ENCODE assay signal across 13 cellular contexts in the genomic region with DNA sequence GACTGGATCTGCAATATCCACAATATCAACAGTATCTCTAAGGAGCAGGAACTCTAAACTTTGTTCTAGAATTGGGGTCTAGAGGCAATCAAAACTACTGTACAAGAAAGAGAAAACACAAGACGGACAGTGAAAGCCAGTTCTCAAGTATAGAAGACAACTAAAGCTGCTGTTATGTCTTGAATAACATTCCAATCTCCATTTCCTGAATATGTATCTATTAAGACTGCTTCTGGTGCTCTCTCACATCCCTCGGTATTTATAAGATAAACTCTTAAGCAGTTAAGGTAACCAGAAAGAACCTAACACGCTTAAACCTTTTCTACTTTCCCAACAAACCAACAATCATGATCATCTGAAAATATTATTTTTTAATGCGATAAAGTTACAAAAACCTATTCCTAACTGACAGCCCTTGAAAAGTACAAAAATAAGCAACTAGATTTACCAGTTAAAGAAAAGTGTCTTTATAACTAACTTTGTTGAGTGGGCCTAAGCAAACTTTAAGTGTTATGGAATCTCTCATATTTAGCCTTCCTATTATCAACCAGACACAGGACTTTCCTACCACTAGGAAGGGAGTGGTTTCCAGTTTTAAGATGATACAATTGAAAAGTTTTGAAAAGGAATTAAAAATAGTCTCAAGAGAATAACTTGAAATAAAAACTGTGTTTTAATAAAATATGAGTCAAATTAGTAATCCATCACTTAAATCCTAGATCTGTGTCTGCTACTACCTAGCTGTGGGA. TPM values are rescaled to one million over a fixed set of nuclear protein-coding genes. Genes with fewer than 3 reads are reported as not detected.
DNase-seq lines count a peak whose midpoint lies in the region; ATAC-seq and TF ChIP-seq lines count a peak whose summit lies in the region.
"Had no signal": no experiment of that assay in that cellular context is flagged by ENCODE, and none has a peak within 500 bp of the region (broad histone marks: within the 10 kb centered on the region; RNA-seq: fewer than 3 reads in every experiment).

No MANE protein-coding gene starts in this region.

- peaks cover 10% of the 10 kb centered on the region for H3K4me1 Mint-ChIP-seq in WTC11

- peak overlapping the region; percentile 63 for H3K27ac Mint-ChIP-seq in WTC11

- H3K4me3 ChIP-seq in hepatocyte: no peak overlapping the region
- no peak overlapping the region for H3K4me3 ChIP-seq in skeletal muscle tissue (ENCODE audit: low read length in 3 of 3)
- H3K4me3 ChIP-seq in uterus: no peak overlapping the region
- H3K4me3 ChIP-seq in coronary artery: no peak overlapping the region
- H3K4me3 ChIP-seq: MG63 had no signal

- H3K27ac ChIP-seq in hepatocyte (peak overlapping the region; percentile 65), skeletal muscle tissue (ENCODE audit: low read depth, low read length) (peak overlapping the region; percentile 36), uterus (peak overlapping the region in 1 of 2 donors; percentile 20), coronary artery (no peak overlapping the region)
- H3K27ac ChIP-seq: HL-60 had no signal

- H3K36me3 ChIP-seq in hepatocyte (replicated peaks; ENCODE audit: insufficient read depth, low read depth) (no peaks in the 10 kb centered on the region), skeletal muscle tissue (ENCODE audit: control insufficient read depth in 3 of 3, insufficient read depth in 3 of 3, low read length in 3 of 3) (peaks cover 0 to 2% (median 0%) of the 10 kb centered on the region in 3 donors), uterus (no peaks in the 10 kb centered on the region)
- H3K36me3 ChIP-seq: MG63 had no signal

- no peak overlapping the region for H2AFZ ChIP-seq in hepatocyte

- H3K9me2 ChIP-seq in hepatocyte (replicated peaks; ENCODE audit: insufficient read depth): no peaks in the 10 kb centered on the region

- H3K79me2 ChIP-seq in hepatocyte: peaks cover 87% of the 10 kb centered on the region

- H3K27me3 ChIP-seq in hepatocyte: no peaks in the 10 kb centered on the region
- H3K27me3 ChIP-seq in skeletal muscle tissue (ENCODE audit: control insufficient read depth in 3 of 3, insufficient read depth in 3 of 3, low read length in 3 of 3): no peaks in the 10 kb centered on the region
- no peaks in the 10 kb centered on the region for H3K27me3 ChIP-seq in uterus
- H3K27me3 ChIP-seq: MG63 had no signal

- intact Hi-C loops in uterus (cut with DNase I; ENCODE audit: low total_unique reads): no loop called here

- DNase-seq in EH (ENCODE audit: low read depth): peak; percentile 39
- no peak for DNase-seq in WTC11 (ENCODE audit: low spot score)
- DNase-seq in hepatocyte (ENCODE audit: low spot score): no peak
- no peak for DNase-seq in uterus
- DNase-seq in coronary artery (ENCODE audit: low spot score): no peak
- DNase-seq: activated CD4-positive, alpha-beta T cell treated with anti-CD3 and anti-CD28 coated beads for 48 hours; NCI-H2171; stimulated activated CD4-positive, alpha-beta T cell treated with anti-CD3 and anti-CD28 coated beads, Interleukin-1b, Interleukin-23, amount 100 ng/mL, for 48 hours had no signal

- H3K27me3 Mint-ChIP-seq in WTC11 (ENCODE audit: low read depth): no peaks in the 10 kb centered on the region

- H3K9me3 Mint-ChIP-seq in WTC11: no peaks in the 10 kb centered on the region

- ATAC-seq in WTC11 (no peak), GM21515 (IDR thresholded peaks at IDR 0.05; ENCODE audit: unreplicated experiment) (no peak), HG03432 (IDR thresholded peaks at IDR 0.05; ENCODE audit: unreplicated experiment) (no peak)

- peak overlapping the region; percentile 2 for H3K4me2 ChIP-seq in hepatocyte

- H3K9me3 ChIP-seq in hepatocyte (ENCODE audit: low read depth): no peaks in the 10 kb centered on the region
- H3K9me3 ChIP-seq in skeletal muscle tissue (ENCODE audit: control insufficient read depth in 3 of 3, low read length in 3 of 3): no peaks in the 10 kb centered on the region
- H3K9me3 ChIP-seq in uterus: no peaks in the 10 kb centered on the region
- H3K9me3 ChIP-seq: MG63 had no signal

- H3K4me1 ChIP-seq in hepatocyte (ENCODE audit: insufficient read depth) (peaks cover 22% of the 10 kb centered on the region), skeletal muscle tissue (ENCODE audit: control insufficient read depth in 3 of 3, insufficient read depth in 3 of 3, low read length in 3 of 3) (peaks cover under 1 to 3% (median 2%) of the 10 kb centered on the region in 3 donors), uterus (no peaks in the 10 kb centered on the region)

- CTCF ChIA-PET in WTC11 (lab: Charles Lee): no interaction called here

- no peak overlapping the region for H3K9ac ChIP-seq in skeletal muscle tissue (ENCODE audit: low read depth in 1 of 3, low read length in 3 of 3)

- POLR2A ChIA-PET in WTC11 (lab: Charles Lee): no interaction called here

- H3K36me3 Mint-ChIP-seq in WTC11: no peaks in the 10 kb centered on the region

- TF ChIP-seq POLR2A in uterus (IDR thresholded peaks at IDR 0.05): no peak

- WGBS in hepatocyte (ENCODE audit: low lambda C conversion rate, missing lambda C conversion rate): 70% methylated on average over 4 of the region's 4 CpGs

- peaks cover 15% of the 10 kb centered on the region for H4K20me1 ChIP-seq in hepatocyte (ENCODE audit: insufficient read depth, poor library complexity, severe bottlenecking)

- TF ChIP-seq CTCF in WTC11 (IDR thresholded peaks at IDR 0.05) (no peak), hepatocyte (IDR thresholded peaks at IDR 0.05; ENCODE audit: poor library complexity) (no peak), uterus (IDR thresholded peaks at IDR 0.05) (no peak), coronary artery (IDR thresholded peaks at IDR 0.05) (no peak)

- H3K4me3 Mint-ChIP-seq in WTC11: no peak overlapping the region

TF ChIP-seq in WTC11, 78 proteins besides CTCF, POLR2A, EP300 and RAD21:
- no peak for TF ChIP-seq ZNF416 (CRISPR knock-in tag; IDR thresholded peaks at IDR 0.05)
- TF ChIP-seq, protein P1, sequence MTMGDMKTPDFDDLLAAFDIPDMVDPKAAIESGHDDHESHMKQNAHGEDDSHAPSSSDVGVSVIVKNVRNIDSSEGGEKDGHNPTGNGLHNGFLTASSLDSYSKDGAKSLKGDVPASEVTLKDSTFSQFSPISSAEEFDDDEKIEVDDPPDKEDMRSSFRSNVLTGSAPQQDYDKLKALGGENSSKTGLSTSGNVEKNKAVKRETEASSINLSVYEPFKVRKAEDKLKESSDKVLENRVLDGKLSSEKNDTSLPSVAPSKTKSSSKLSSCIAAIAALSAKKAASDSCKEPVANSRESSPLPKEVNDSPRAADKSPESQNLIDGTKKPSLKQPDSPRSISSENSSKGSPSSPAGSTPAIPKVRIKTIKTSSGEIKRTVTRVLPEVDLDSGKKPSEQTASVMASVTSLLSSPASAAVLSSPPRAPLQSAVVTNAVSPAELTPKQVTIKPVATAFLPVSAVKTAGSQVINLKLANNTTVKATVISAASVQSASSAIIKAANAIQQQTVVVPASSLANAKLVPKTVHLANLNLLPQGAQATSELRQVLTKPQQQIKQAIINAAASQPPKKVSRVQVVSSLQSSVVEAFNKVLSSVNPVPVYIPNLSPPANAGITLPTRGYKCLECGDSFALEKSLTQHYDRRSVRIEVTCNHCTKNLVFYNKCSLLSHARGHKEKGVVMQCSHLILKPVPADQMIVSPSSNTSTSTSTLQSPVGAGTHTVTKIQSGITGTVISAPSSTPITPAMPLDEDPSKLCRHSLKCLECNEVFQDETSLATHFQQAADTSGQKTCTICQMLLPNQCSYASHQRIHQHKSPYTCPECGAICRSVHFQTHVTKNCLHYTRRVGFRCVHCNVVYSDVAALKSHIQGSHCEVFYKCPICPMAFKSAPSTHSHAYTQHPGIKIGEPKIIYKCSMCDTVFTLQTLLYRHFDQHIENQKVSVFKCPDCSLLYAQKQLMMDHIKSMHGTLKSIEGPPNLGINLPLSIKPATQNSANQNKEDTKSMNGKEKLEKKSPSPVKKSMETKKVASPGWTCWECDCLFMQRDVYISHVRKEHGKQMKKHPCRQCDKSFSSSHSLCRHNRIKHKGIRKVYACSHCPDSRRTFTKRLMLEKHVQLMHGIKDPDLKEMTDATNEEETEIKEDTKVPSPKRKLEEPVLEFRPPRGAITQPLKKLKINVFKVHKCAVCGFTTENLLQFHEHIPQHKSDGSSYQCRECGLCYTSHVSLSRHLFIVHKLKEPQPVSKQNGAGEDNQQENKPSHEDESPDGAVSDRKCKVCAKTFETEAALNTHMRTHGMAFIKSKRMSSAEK (CRISPR knock-in tag; IDR thresholded peaks at IDR 0.05; ENCODE audit: borderline replicate concordance): no peak
- TF ChIP-seq ZNF219 (CRISPR knock-in tag; IDR thresholded peaks at IDR 0.05; ENCODE audit: borderline replicate concordance): no peak
TF ChIP-seq in WTC11: peak in this region for 0.

RNA-seq across cellular contexts. Expression of gene NUMB, which starts 30.7 kb away (rescaled TPM):
- total RNA-seq in WTC11 (2021): 42.0 to 54.0 TPM (median 53.8 TPM) in 3 replicates
- total RNA-seq in hepatocyte: 35.3 and 38.5 TPM in 2 replicates
- polyA plus RNA-seq in hepatocyte: 44.0 and 45.8 TPM in 2 replicates
- 17.2 TPM for total RNA-seq in skeletal muscle tissue
- 100 to 1,000 TPM in 1 of 4 donors, 10 to 100 TPM in 3; 27.1 to 119 (median 40.8) TPM for total RNA-seq in uterus

Comparison
In these comparisons a context has a peak if more than half of its experiments do, and no peak if none do; other contexts are left out.
1. H3K27ac ChIP-seq: peak in hepatocyte (single experiment) and skeletal muscle tissue (single experiment); none in coronary artery (0 of 2).